In genomic region chr3:46098319-46098761, GRCh38 we compare ENCODE assay signal across 8 cellular contexts.
A peak's percentile ranks its signal among the peaks of the same experiment; 100 is the strongest.
DNase-seq lines count a peak whose midpoint lies in the region; ATAC-seq and TF ChIP-seq lines count a peak whose summit lies in the region.

No MANE protein-coding gene starts in this region.

- H3K79me2 ChIP-seq in mesendoderm (ENCODE audit: control insufficient read depth, insufficient read depth, low read length): no peaks in the 10 kb centered on the region

- no peak overlapping the region for H2BK5ac ChIP-seq in mesendoderm (ENCODE audit: low read length)

- H3K4me3 Mint-ChIP-seq in activated B cell treated with CpG ODN at 0.5 μM for 24 hours: peak overlapping the region; percentile 63

- intact Hi-C loops in activated B cell treated with CpG ODN at 0.5 μM for 24 hours (cut with micrococcal nuclease): loop anchor here (10.0 kb wide), 1 partner anchor 504 kb away; the partner anchor contains the start of gene LIMD1

- no peak overlapping the region for H3K4me2 ChIP-seq in mesendoderm (ENCODE audit: low read length)

- H3K27me3 ChIP-seq in mesendoderm (ENCODE audit: insufficient read depth, low read length, poor library complexity): no peaks in the 10 kb centered on the region

- no peak overlapping the region for H3K56ac ChIP-seq in mesendoderm (ENCODE audit: low read length)

- H3K27ac Mint-ChIP-seq in activated B cell treated with CpG ODN at 0.5 μM for 24 hours: peak overlapping the region; percentile 90

- H3K27ac ChIP-seq in mesendoderm (ENCODE audit: low read depth, low read length): no peak overlapping the region

- WGBS in mesendoderm (ENCODE audit: extremely low coverage, insufficient coverage, low lambda C conversion rate): no CpG with 5 or more reads among the region's 2 CpGs

- no peak overlapping the region for H4K8ac ChIP-seq in mesendoderm (ENCODE audit: low read depth, low read length)

- DNase-seq in activated B cell treated with CpG ODN at 0.5 μM for 24 hours (no peak), fibroblast of pulmonary artery (ENCODE audit: low read depth) (peak; percentile 70), mesendoderm (no peak)
- DNase-seq in stimulated activated CD4-positive, alpha-beta T cell treated with anti-CD3 and anti-CD28 coated beads, TNF-alpha, amount 100 ng/mL, for 48 hours (ENCODE audit: low read depth in 3 of 3): peak in 2 of 3 donors; percentile 26 to 40

- H3K23ac ChIP-seq in mesendoderm (ENCODE audit: low read length): no peak overlapping the region

- H3K27me3 Mint-ChIP-seq in activated B cell treated with CpG ODN at 0.5 μM for 24 hours: no peaks in the 10 kb centered on the region

- no peak overlapping the region for H3K4ac ChIP-seq in mesendoderm (ENCODE audit: low read depth, low read length)

- TF ChIP-seq CTCF in activated B cell treated with CpG ODN at 0.5 μM for 24 hours (IDR thresholded peaks at IDR 0.05): no peak
- no peak for TF ChIP-seq CTCF in fibroblast of pulmonary artery (IDR thresholded peaks at IDR 0.05; ENCODE audit: low read length, missing control alignments)

- H3K18ac ChIP-seq in mesendoderm (ENCODE audit: low read length): no peak overlapping the region

- no peaks in the 10 kb centered on the region for H3K36me3 ChIP-seq in mesendoderm (ENCODE audit: control insufficient read depth, insufficient read depth, low read length)

- H3K79me1 ChIP-seq in mesendoderm (ENCODE audit: low read length): no peaks in the 10 kb centered on the region

- no peak overlapping the region for H4K5ac ChIP-seq in mesendoderm (ENCODE audit: low read length)

- H3K36me3 Mint-ChIP-seq in activated B cell treated with CpG ODN at 0.5 μM for 24 hours (ENCODE audit: low read depth): no peaks in the 10 kb centered on the region

- POLR2A ChIA-PET in activated B cell treated with CpG ODN at 0.5 μM for 24 hours (lab: Charles Lee): interaction anchor here (1.2 kb wide), 1 partner anchor 273 kb away, joined by 3 read pairs; no protein-coding TSS in a partner anchor

- no peak overlapping the region for H2AK5ac ChIP-seq in mesendoderm (ENCODE audit: low read length)

- no peak overlapping the region for H2BK120ac ChIP-seq in mesendoderm (ENCODE audit: low read depth, low read length)

- no peak overlapping the region for H2BK15ac ChIP-seq in mesendoderm (replicated peaks; ENCODE audit: low read depth)

- ATAC-seq in HG03135 (IDR thresholded peaks at IDR 0.05; ENCODE audit: unreplicated experiment) (peak; percentile 39), activated B cell treated with CpG ODN at 0.5 μM for 24 hours (ENCODE audit: low read depth) (peak; percentile 32), HG02571 (IDR thresholded peaks at IDR 0.05; ENCODE audit: unreplicated experiment) (no peak), SK-N-SH treated with all-trans-retinoic acid at 6 μM for 48 hours (no peak)

- CTCF ChIA-PET in activated B cell treated with CpG ODN at 0.5 μM for 24 hours (lab: Charles Lee): interaction anchor here (1.0 to 2.3 kb wide), 3 partner anchors 89 to 271 kb away, joined by 3 to 10 read pairs (median 5); partner anchors contain the start of gene CCR1

- H3K4me1 ChIP-seq in mesendoderm (ENCODE audit: control insufficient read depth, low read depth, low read length): no peaks in the 10 kb centered on the region

- H3K9ac ChIP-seq in mesendoderm (ENCODE audit: low read length): no peak overlapping the region

- no peaks in the 10 kb centered on the region for H3K9me3 Mint-ChIP-seq in activated B cell treated with CpG ODN at 0.5 μM for 24 hours

- H3K4me1 Mint-ChIP-seq in activated B cell treated with CpG ODN at 0.5 μM for 24 hours: peaks cover 75% of the 10 kb centered on the region

- TF ChIP-seq POLR2A in GM19193 (IDR thresholded peaks at IDR 0.05; ENCODE audit: extremely low read depth, insufficient read depth, insufficient read length): peak; percentile 62

- no peak overlapping the region for H3K4me3 ChIP-seq in fibroblast of pulmonary artery (replicated peaks; ENCODE audit: low read depth, low read length)
- no peak overlapping the region for H3K4me3 ChIP-seq in mesendoderm (ENCODE audit: low read length)

TF ChIP-seq in SK-N-SH treated with all-trans-retinoic acid at 6 μM for 48 hours, 23 proteins besides CTCF, POLR2A, EP300 and RAD21:
- TF ChIP-seq CSRNP3 (CRISPR knock-in tag; IDR thresholded peaks at IDR 0.05) (no peak), GLIS3 (CRISPR knock-in tag; IDR thresholded peaks at IDR 0.05) (no peak), TCF4 (CRISPR knock-in tag; IDR thresholded peaks at IDR 0.05; ENCODE audit: borderline replicate concordance) (no peak), ZFP3 (CRISPR knock-in tag; IDR thresholded peaks at IDR 0.05) (no peak), TSHZ2 (CRISPR knock-in tag; IDR thresholded peaks at IDR 0.05) (no peak), ZNF565 (CRISPR knock-in tag; conservative IDR thresholded peaks at IDR 0.05; ENCODE audit: low read depth) (no peak), ZFP30 (CRISPR knock-in tag; IDR thresholded peaks at IDR 0.05) (no peak), OSR1 (CRISPR knock-in tag; IDR thresholded peaks at IDR 0.05) (no peak), CREB5 (CRISPR knock-in tag; IDR thresholded peaks at IDR 0.05; ENCODE audit: low read depth) (no peak), RARB (CRISPR knock-in tag; IDR thresholded peaks at IDR 0.05) (no peak), ESRRG (CRISPR knock-in tag; IDR thresholded peaks at IDR 0.05) (no peak), ZC3H10 (CRISPR knock-in tag; IDR thresholded peaks at IDR 0.05) (no peak), PATZ1 (CRISPR knock-in tag; IDR thresholded peaks at IDR 0.05; ENCODE audit: borderline replicate concordance) (no peak), ARNTL (CRISPR knock-in tag; IDR thresholded peaks at IDR 0.05; ENCODE audit: borderline replicate concordance, low read depth) (no peak), SNAI2 (CRISPR knock-in tag; IDR thresholded peaks at IDR 0.05) (no peak), ZNF8 (CRISPR knock-in tag; IDR thresholded peaks at IDR 0.05) (no peak)

Comparison
In these comparisons a context has a peak if more than half of its experiments do, and no peak if none do; other contexts are left out.
1. ATAC-seq: peak in HG03135 (single experiment) and activated B cell treated with CpG ODN at 0.5 μM for 24 hours (single experiment); none in HG02571 (single experiment) and SK-N-SH treated with all-trans-retinoic acid at 6 μM for 48 hours (single experiment).
2. DNase-seq: peak in fibroblast of pulmonary artery (single experiment) and stimulated activated CD4-positive, alpha-beta T cell treated with anti-CD3 and anti-CD28 coated beads, TNF-alpha, amount 100 ng/mL, for 48 hours (2 of 3); none in activated B cell treated with CpG ODN at 0.5 μM for 24 hours (single experiment) and mesendoderm (single experiment).